ENCODE assay signal across 10 cellular contexts in genomic region chr2:37456479-37456878, GRCh38.
DNase-seq lines count a peak whose midpoint lies in the region; ATAC-seq, FAIRE-seq and TF ChIP-seq lines count a peak whose summit lies in the region.
"Had no signal": no experiment of that assay in that cellular context is flagged by ENCODE, and none has a peak within 500 bp of the region (broad histone marks: within the 10 kb centered on the region; RNA-seq: fewer than 3 reads in every experiment).

No MANE protein-coding gene starts in this region.

- H3K4me1 ChIP-seq in small intestine (ENCODE audit: control insufficient read depth in 2 of 2, insufficient read depth in 1 of 2, low read depth in 1 of 2, low read length in 1 of 2), result peaks cover 0 to 4% of the 10 kb centered on the region in 2 donors

- no peak overlapping the region for H3K4me3 Mint-ChIP-seq in activated naive CD8-positive, alpha-beta T cell treated with anti-CD3 and anti-CD28 coated beads, Interleukin-2, amount 50 U/mL, for 24 hours

- TF ChIP-seq POLR2A in GM12892 (IDR thresholded peaks at IDR 0.05; ENCODE audit: low read depth, low read length), result no peak

- ATAC-seq in activated CD4-positive, CD25-positive, alpha-beta regulatory T cell treated with anti-CD3 and anti-CD28 coated beads, Interleukin-2, amount 50 U/mL, for 24 hours, result peak; percentile 42 to 50
- ATAC-seq in activated naive CD8-positive, alpha-beta T cell treated with anti-CD3 and anti-CD28 coated beads, Interleukin-2, amount 50 U/mL, for 24 hours, result no peak

- H3K36me3 ChIP-seq in small intestine (ENCODE audit: control insufficient read depth in 2 of 2, insufficient read depth in 2 of 2, low read length in 2 of 2), result no peaks in the 10 kb centered on the region

- DNase-seq in activated CD4-positive, CD25-positive, alpha-beta regulatory T cell treated with anti-CD3 and anti-CD28 coated beads, Interleukin-2, amount 50 U/mL, for 72 hours, result no peak
- DNase-seq in T follicular helper cell (ENCODE audit: low read depth) (peak; percentile 9), small intestine (peak; percentile 34), GM12892 (ENCODE audit: insufficient read length) (no peak), NCI-H1930 (lab: John Stamatoyannopoulos, UW) (no peak), foreskin melanocyte (no peak)
- peak; percentile 12 for DNase-seq in activated naive CD8-positive, alpha-beta T cell treated with anti-CD3 and anti-CD28 coated beads, Interleukin-2, amount 50 U/mL, for 24 hours
- DNase-seq: NCI-H2171 had no signal

- H3K9me3 Mint-ChIP-seq in activated naive CD8-positive, alpha-beta T cell treated with anti-CD3 and anti-CD28 coated beads, Interleukin-2, amount 50 U/mL, for 24 hours, result peaks cover 2% of the 10 kb centered on the region

- peak overlapping the region in 1 of 2 donors; percentile 4 for H3K27ac ChIP-seq in small intestine (ENCODE audit: low read depth in 1 of 2, low read length in 1 of 2)

- WGBS in small intestine, 3 donors, result 43 to 67% (median 46%) methylated on average over 1 of the region's 1 CpG

- peaks cover 50% of the 10 kb centered on the region for H3K4me1 Mint-ChIP-seq in activated naive CD8-positive, alpha-beta T cell treated with anti-CD3 and anti-CD28 coated beads, Interleukin-2, amount 50 U/mL, for 24 hours

- no peaks in the 10 kb centered on the region for H3K27me3 ChIP-seq in small intestine (ENCODE audit: control insufficient read depth in 2 of 2, insufficient read depth in 2 of 2, low read length in 2 of 2)

- FAIRE-seq in small intestine (lab: Jason Lieb, UNC) (no peak), GM12892 (lab: Jason Lieb, UNC) (no peak)
- FAIRE-seq: TTC549 had no signal

- no peaks in the 10 kb centered on the region for H3K9me3 ChIP-seq in small intestine (ENCODE audit: control insufficient read depth, low read depth)

- no peaks in the 10 kb centered on the region for H3K27me3 Mint-ChIP-seq in activated naive CD8-positive, alpha-beta T cell treated with anti-CD3 and anti-CD28 coated beads, Interleukin-2, amount 50 U/mL, for 24 hours

- no peak overlapping the region for H3K4me3 ChIP-seq in small intestine (ENCODE audit: low read depth in 1 of 2, low read length in 2 of 2)

- no peaks in the 10 kb centered on the region for H3K36me3 Mint-ChIP-seq in activated naive CD8-positive, alpha-beta T cell treated with anti-CD3 and anti-CD28 coated beads, Interleukin-2, amount 50 U/mL, for 24 hours (ENCODE audit: low read depth)

- peak overlapping the region; percentile 23 for H3K27ac Mint-ChIP-seq in activated naive CD8-positive, alpha-beta T cell treated with anti-CD3 and anti-CD28 coated beads, Interleukin-2, amount 50 U/mL, for 24 hours

Comparison
In these comparisons a context has a peak if more than half of its experiments do, and no peak if none do; other contexts are left out.
1. DNase-seq: peak in T follicular helper cell (single experiment), activated naive CD8-positive, alpha-beta T cell treated with anti-CD3 and anti-CD28 coated beads, Interleukin-2, amount 50 U/mL, for 24 hours (single experiment) and small intestine (single experiment); none in activated CD4-positive, CD25-positive, alpha-beta regulatory T cell treated with anti-CD3 and anti-CD28 coated beads, Interleukin-2, amount 50 U/mL, for 72 hours (single experiment), GM12892 (single experiment), NCI-H1930 (0 of 2) and foreskin melanocyte (single experiment).